In the genomic region with DNA sequence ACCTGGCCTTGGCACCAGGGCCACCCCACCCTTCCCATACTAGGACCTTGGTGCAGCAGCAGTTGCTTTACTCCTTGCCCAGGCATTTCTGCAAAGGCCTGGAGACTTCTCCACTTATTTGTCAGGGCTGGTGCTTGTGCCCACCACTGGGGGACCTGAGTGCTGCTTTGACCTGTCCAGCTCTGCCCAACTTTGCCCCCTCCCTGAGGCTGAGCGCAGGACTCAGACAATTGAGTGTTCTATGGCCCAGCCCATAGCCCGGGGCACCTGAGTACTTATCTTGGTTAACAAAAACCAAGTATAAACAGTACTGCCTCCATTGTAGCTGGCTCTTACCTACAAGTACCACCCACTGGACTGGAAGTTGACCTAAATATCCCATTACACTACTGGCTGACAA, we compare ENCODE assay signal across 30 cellular contexts.
"Had no signal": no experiment of that assay in that cellular context is flagged by ENCODE, and none has a peak within 500 bp of the region (broad histone marks: within the 10 kb centered on the region; RNA-seq: fewer than 3 reads in every experiment).

No MANE protein-coding gene starts in this region.

- H3K27ac Mint-ChIP-seq: activated CD4-positive, alpha-beta memory T cell treated with anti-CD3 and anti-CD28 coated beads for 36 hours; activated CD4-positive, alpha-beta T cell treated with anti-CD3 and anti-CD28 coated beads for 36 hours; activated CD4-positive, alpha-beta T cell treated with anti-CD3 and anti-CD28 coated beads, Interleukin-2, amount 10 ng/mL, durations not matched to agents 24 days and 14 days; activated CD8-positive, alpha-beta memory T cell treated with anti-CD3 and anti-CD28 coated beads, Interleukin-2, amount 10 ng/mL, durations not matched to agents 7 days and 5 days; activated CD8-positive, alpha-beta T cell treated with anti-CD3 and anti-CD28 coated beads, Interleukin-2, amount 10 ng/mL, durations not matched to agents 7 days and 5 days; activated naive CD4-positive, alpha-beta T cell treated with anti-CD3 and anti-CD28 coated beads for 36 hours; activated naive CD4-positive, alpha-beta T cell treated with anti-CD3 and anti-CD28 coated beads, Interleukin-2, amount 50 U/mL, for 24 hours; activated naive CD8-positive, alpha-beta T cell treated with anti-CD3 and anti-CD28 coated beads for 36 hours; activated naive CD8-positive, alpha-beta T cell treated with anti-CD3 and anti-CD28 coated beads, Interleukin-2, amount 50 U/mL, for 24 hours; activated T-helper 1 cell treated with anti-CD3 and anti-CD28 coated beads, Interleukin-12 subunit alpha, Interleukin-12 subunit beta, Interleukin-2, Interleukin-4 antibody, amounts not matched to agents 30 ng/mL and 10 ng/mL and 1 ng/mL, durations not matched to agents 14 hours and 24 hours and 36 hours; activated T-helper 2 cell treated with anti-CD3 and anti-CD28 coated beads, Interferon-gamma antibody, Interleukin-2, Interleukin-4, amounts not matched to agents 10 μg/mL and 5 μg/mL and 100 μg/mL, durations not matched to agents 14 hours and 24 hours and 36 hours; T-cell; T-helper 1 cell treated with Interleukin-12 subunit alpha and Interleukin-12 subunit beta and Interleukin-4 antibody, amounts not matched to agents 30 μg/mL and 1 μg/mL, for 36 hours had no signal

- H3K4me1 Mint-ChIP-seq: activated CD4-positive, alpha-beta T cell treated with anti-CD3 and anti-CD28 coated beads for 36 hours; activated CD4-positive, alpha-beta T cell treated with anti-CD3 and anti-CD28 coated beads, Interleukin-2, amount 10 ng/mL, durations not matched to agents 24 days and 14 days; activated CD8-positive, alpha-beta memory T cell treated with anti-CD3 and anti-CD28 coated beads, Interleukin-2, amount 10 ng/mL, durations not matched to agents 7 days and 5 days; activated naive CD4-positive, alpha-beta T cell treated with anti-CD3 and anti-CD28 coated beads, Interleukin-2, amount 50 U/mL, for 24 hours; activated naive CD8-positive, alpha-beta T cell treated with anti-CD3 and anti-CD28 coated beads for 36 hours; activated naive CD8-positive, alpha-beta T cell treated with anti-CD3 and anti-CD28 coated beads, Interleukin-2, amount 50 U/mL, for 24 hours; T-cell had no signal

- DNase-seq: activated CD4-positive, alpha-beta memory T cell treated with anti-CD3 and anti-CD28 coated beads for 36 hours; activated CD4-positive, alpha-beta T cell treated with anti-CD3 and anti-CD28 coated beads for 36 hours; activated CD4-positive, alpha-beta T cell treated with anti-CD3 and anti-CD28 coated beads, Interleukin-2, amount 10 ng/mL, durations not matched to agents 24 days and 14 days; activated CD4-positive, CD25-positive, alpha-beta regulatory T cell; activated CD4-positive, CD25-positive, alpha-beta regulatory T cell treated with anti-CD3 and anti-CD28 coated beads, Interleukin-2, amount 50 U/mL, for 72 hours; activated CD8-positive, alpha-beta memory T cell treated with anti-CD3 and anti-CD28 coated beads, Interleukin-2, amount 10 ng/mL, durations not matched to agents 7 days and 5 days; activated CD8-positive, alpha-beta memory T cell treated with anti-CD3 and anti-CD28 coated beads, Interleukin-2, amount 50 U/mL, for 4 hours; activated CD8-positive, alpha-beta T cell treated with anti-CD3 and anti-CD28 coated beads, Interleukin-2, amount 10 ng/mL, durations not matched to agents 7 days and 5 days; activated effector memory CD4-positive, alpha-beta T cell treated with anti-CD3 and anti-CD28 coated beads, Interleukin-2, amount 50 U/mL, for 16 hours; activated naive CD4-positive, alpha-beta T cell treated with anti-CD3 and anti-CD28 coated beads for 36 hours; activated naive CD8-positive, alpha-beta T cell treated with anti-CD3 and anti-CD28 coated beads for 36 hours; activated naive CD8-positive, alpha-beta T cell treated with anti-CD3 and anti-CD28 coated beads, Interleukin-2, amount 50 U/mL, for 24 hours; activated T-cell treated with anti-CD3 and anti-CD28 coated beads, Interleukin-2, amount 50 U/mL, for 1 hour; activated T-cell treated with anti-CD3 and anti-CD28 coated beads, Interleukin-2, amount 50 U/mL, for 48 hours; adrenal gland; amygdala; body of pancreas; colonic mucosa; effector CD8-positive, alpha-beta T cell; erythroblast; foreskin keratinocyte; gastrocnemius medialis; glutamatergic neuron; T-cell; T1000; WERI-Rb-1 had no signal

- H3K36me3 Mint-ChIP-seq: activated CD4-positive, alpha-beta memory T cell treated with anti-CD3 and anti-CD28 coated beads for 36 hours; activated CD8-positive, alpha-beta memory T cell treated with anti-CD3 and anti-CD28 coated beads, Interleukin-2, amount 10 ng/mL, durations not matched to agents 7 days and 5 days; activated naive CD4-positive, alpha-beta T cell treated with anti-CD3 and anti-CD28 coated beads, Interleukin-2, amount 50 U/mL, for 24 hours; activated naive CD8-positive, alpha-beta T cell treated with anti-CD3 and anti-CD28 coated beads for 36 hours; T-cell had no signal

- H3K27me3 Mint-ChIP-seq: activated CD4-positive, alpha-beta memory T cell treated with anti-CD3 and anti-CD28 coated beads for 36 hours; activated CD4-positive, alpha-beta T cell treated with anti-CD3 and anti-CD28 coated beads for 36 hours; activated CD4-positive, alpha-beta T cell treated with anti-CD3 and anti-CD28 coated beads, Interleukin-2, amount 10 ng/mL, durations not matched to agents 24 days and 14 days; activated CD8-positive, alpha-beta memory T cell treated with anti-CD3 and anti-CD28 coated beads, Interleukin-2, amount 10 ng/mL, durations not matched to agents 7 days and 5 days; activated naive CD4-positive, alpha-beta T cell treated with anti-CD3 and anti-CD28 coated beads, Interleukin-2, amount 50 U/mL, for 24 hours; activated naive CD8-positive, alpha-beta T cell treated with anti-CD3 and anti-CD28 coated beads for 36 hours; activated naive CD8-positive, alpha-beta T cell treated with anti-CD3 and anti-CD28 coated beads, Interleukin-2, amount 50 U/mL, for 24 hours; T-cell had no signal

- H3K9me3 Mint-ChIP-seq: activated CD4-positive, alpha-beta T cell treated with anti-CD3 and anti-CD28 coated beads, Interleukin-2, amount 10 ng/mL, durations not matched to agents 24 days and 14 days; activated T-helper 1 cell treated with anti-CD3 and anti-CD28 coated beads, Interleukin-12 subunit alpha, Interleukin-12 subunit beta, Interleukin-2, Interleukin-4 antibody, amounts not matched to agents 30 ng/mL and 10 ng/mL and 1 ng/mL, durations not matched to agents 14 hours and 24 hours and 36 hours had no signal

- H3K4me3 Mint-ChIP-seq: activated CD4-positive, alpha-beta memory T cell treated with anti-CD3 and anti-CD28 coated beads for 36 hours; activated CD4-positive, alpha-beta T cell treated with anti-CD3 and anti-CD28 coated beads for 36 hours; activated CD4-positive, alpha-beta T cell treated with anti-CD3 and anti-CD28 coated beads, Interleukin-2, amount 10 ng/mL, durations not matched to agents 24 days and 14 days; activated CD8-positive, alpha-beta memory T cell treated with anti-CD3 and anti-CD28 coated beads, Interleukin-2, amount 10 ng/mL, durations not matched to agents 7 days and 5 days; activated CD8-positive, alpha-beta T cell treated with anti-CD3 and anti-CD28 coated beads, Interleukin-2, amount 10 ng/mL, durations not matched to agents 7 days and 5 days; activated naive CD4-positive, alpha-beta T cell treated with anti-CD3 and anti-CD28 coated beads for 36 hours; activated naive CD4-positive, alpha-beta T cell treated with anti-CD3 and anti-CD28 coated beads, Interleukin-2, amount 50 U/mL, for 24 hours; activated naive CD8-positive, alpha-beta T cell treated with anti-CD3 and anti-CD28 coated beads for 36 hours; activated naive CD8-positive, alpha-beta T cell treated with anti-CD3 and anti-CD28 coated beads, Interleukin-2, amount 50 U/mL, for 24 hours; activated T-helper 1 cell treated with anti-CD3 and anti-CD28 coated beads, Interleukin-12 subunit alpha, Interleukin-12 subunit beta, Interleukin-2, Interleukin-4 antibody, amounts not matched to agents 30 ng/mL and 10 ng/mL and 1 ng/mL, durations not matched to agents 14 hours and 24 hours and 36 hours; T-cell; T-helper 1 cell treated with Interleukin-12 subunit alpha and Interleukin-12 subunit beta and Interleukin-4 antibody, amounts not matched to agents 30 μg/mL and 1 μg/mL, for 36 hours had no signal
